ENCODE assay signal across 1 cellular context in genomic region chr2:224220581-224221255, GRCh38.
TF ChIP-seq lines count a peak whose summit lies in the region.

No MANE protein-coding gene starts in this region.

TF ChIP-seq in GM23338, 12 proteins besides CTCF, POLR2A, EP300 and RAD21 (continued from another document):
- TF ChIP-seq, protein P1, sequence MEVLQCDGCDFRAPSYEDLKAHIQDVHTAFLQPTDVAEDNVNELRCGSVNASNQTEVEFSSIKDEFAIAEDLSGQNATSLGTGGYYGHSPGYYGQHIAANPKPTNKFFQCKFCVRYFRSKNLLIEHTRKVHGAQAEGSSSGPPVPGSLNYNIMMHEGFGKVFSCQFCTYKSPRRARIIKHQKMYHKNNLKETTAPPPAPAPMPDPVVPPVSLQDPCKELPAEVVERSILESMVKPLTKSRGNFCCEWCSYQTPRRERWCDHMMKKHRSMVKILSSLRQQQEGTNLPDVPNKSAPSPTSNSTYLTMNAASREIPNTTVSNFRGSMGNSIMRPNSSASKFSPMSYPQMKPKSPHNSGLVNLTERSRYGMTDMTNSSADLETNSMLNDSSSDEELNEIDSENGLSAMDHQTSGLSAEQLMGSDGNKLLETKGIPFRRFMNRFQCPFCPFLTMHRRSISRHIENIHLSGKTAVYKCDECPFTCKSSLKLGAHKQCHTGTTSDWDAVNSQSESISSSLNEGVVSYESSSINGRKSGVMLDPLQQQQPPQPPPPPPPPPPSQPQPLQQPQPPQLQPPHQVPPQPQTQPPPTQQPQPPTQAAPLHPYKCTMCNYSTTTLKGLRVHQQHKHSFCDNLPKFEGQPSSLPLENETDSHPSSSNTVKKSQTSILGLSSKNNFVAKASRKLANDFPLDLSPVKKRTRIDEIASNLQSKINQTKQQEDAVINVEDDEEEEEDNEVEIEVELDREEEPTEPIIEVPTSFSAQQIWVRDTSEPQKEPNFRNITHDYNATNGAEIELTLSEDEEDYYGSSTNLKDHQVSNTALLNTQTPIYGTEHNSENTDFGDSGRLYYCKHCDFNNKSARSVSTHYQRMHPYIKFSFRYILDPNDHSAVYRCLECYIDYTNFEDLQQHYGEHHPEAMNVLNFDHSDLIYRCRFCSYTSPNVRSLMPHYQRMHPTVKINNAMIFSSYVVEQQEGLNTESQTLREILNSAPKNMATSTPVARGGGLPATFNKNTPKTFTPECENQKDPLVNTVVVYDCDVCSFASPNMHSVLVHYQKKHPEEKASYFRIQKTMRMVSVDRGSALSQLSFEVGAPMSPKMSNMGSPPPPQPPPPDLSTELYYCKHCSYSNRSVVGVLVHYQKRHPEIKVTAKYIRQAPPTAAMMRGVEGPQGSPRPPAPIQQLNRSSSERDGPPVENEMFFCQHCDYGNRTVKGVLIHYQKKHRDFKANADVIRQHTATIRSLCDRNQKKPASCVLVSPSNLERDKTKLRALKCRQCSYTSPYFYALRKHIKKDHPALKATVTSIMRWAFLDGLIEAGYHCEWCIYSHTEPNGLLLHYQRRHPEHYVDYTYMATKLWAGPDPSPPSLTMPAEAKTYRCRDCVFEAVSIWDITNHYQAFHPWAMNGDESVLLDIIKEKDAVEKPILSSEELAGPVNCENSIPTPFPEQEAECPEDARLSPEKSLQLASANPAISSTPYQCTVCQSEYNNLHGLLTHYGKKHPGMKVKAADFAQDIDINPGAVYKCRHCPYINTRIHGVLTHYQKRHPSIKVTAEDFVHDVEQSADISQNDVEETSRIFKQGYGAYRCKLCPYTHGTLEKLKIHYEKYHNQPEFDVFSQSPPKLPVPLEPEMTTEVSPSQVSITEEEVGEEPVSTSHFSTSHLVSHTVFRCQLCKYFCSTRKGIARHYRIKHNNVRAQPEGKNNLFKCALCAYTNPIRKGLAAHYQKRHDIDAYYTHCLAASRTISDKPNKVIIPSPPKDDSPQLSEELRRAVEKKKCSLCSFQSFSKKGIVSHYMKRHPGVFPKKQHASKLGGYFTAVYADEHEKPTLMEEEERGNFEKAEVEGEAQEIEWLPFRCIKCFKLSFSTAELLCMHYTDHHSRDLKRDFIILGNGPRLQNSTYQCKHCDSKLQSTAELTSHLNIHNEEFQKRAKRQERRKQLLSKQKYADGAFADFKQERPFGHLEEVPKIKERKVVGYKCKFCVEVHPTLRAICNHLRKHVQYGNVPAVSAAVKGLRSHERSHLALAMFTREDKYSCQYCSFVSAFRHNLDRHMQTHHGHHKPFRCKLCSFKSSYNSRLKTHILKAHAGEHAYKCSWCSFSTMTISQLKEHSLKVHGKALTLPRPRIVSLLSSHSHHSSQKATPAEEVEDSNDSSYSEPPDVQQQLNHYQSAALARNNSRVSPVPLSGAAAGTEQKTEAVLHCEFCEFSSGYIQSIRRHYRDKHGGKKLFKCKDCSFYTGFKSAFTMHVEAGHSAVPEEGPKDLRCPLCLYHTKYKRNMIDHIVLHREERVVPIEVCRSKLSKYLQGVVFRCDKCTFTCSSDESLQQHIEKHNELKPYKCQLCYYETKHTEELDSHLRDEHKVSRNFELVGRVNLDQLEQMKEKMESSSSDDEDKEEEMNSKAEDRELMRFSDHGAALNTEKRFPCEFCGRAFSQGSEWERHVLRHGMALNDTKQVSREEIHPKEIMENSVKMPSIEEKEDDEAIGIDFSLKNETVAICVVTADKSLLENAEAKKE (CRISPR knock-in tag; IDR thresholded peaks at IDR 0.05), result no peak
- TF ChIP-seq REST (IDR thresholded peaks at IDR 0.05; ENCODE audit: unreplicated experiment), result no peak
- TF ChIP-seq JUNB (IDR thresholded peaks at IDR 0.05; ENCODE audit: unreplicated experiment), result no peak
- TF ChIP-seq STAT1 (IDR thresholded peaks at IDR 0.05; ENCODE audit: unreplicated experiment), result no peak
